1 cellular context compared by ENCODE assay signal in genomic region chr1:32291708-32292508, GRCh38.
A peak's percentile ranks its signal among the peaks of the same experiment; 100 is the strongest.
TF ChIP-seq lines count a peak whose summit lies in the region.

TSS of gene HDAC1 (plus strand) at chr1:32292083. CDS start at chr1:32292170, 87 bp downstream.

TF ChIP-seq in GM12878, 131 proteins besides CTCF, POLR2A, EP300 and RAD21 (continued from another document and continues in another):
- peak; percentile 77 for TF ChIP-seq RELA (IDR thresholded peaks at IDR 0.05; ENCODE audit: borderline replicate concordance, partially characterized antibody)
- 0 out of 2 replicates have a peak, but pooled peaks have one; percentile 21 for TF ChIP-seq MTA2 (IDR thresholded peaks at IDR 0.05; ENCODE audit: low read depth)
- TF ChIP-seq HDAC6 (IDR thresholded peaks at IDR 0.05; ENCODE audit: unreplicated experiment), result no peak
- TF ChIP-seq, protein P1, sequence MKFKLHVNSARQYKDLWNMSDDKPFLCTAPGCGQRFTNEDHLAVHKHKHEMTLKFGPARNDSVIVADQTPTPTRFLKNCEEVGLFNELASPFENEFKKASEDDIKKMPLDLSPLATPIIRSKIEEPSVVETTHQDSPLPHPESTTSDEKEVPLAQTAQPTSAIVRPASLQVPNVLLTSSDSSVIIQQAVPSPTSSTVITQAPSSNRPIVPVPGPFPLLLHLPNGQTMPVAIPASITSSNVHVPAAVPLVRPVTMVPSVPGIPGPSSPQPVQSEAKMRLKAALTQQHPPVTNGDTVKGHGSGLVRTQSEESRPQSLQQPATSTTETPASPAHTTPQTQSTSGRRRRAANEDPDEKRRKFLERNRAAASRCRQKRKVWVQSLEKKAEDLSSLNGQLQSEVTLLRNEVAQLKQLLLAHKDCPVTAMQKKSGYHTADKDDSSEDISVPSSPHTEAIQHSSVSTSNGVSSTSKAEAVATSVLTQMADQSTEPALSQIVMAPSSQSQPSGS (IDR thresholded peaks at IDR 0.05; ENCODE audit: low read length), result no peak
- no peak for TF ChIP-seq POLR2AphosphoS2 (IDR thresholded peaks at IDR 0.05; ENCODE audit: low read depth, low read length)
- peak; percentile 98 for TF ChIP-seq CHD1 (IDR thresholded peaks at IDR 0.05; ENCODE audit: low read depth, low read length)
- peak; percentile 49; the same call in 1 of the 2 replicates for TF ChIP-seq RFX5 (IDR thresholded peaks at IDR 0.05; ENCODE audit: low read depth, low read length)
- no peak for TF ChIP-seq SMAD1 (IDR thresholded peaks at IDR 0.05; ENCODE audit: low read depth, partially characterized antibody)
- TF ChIP-seq, protein P2, sequence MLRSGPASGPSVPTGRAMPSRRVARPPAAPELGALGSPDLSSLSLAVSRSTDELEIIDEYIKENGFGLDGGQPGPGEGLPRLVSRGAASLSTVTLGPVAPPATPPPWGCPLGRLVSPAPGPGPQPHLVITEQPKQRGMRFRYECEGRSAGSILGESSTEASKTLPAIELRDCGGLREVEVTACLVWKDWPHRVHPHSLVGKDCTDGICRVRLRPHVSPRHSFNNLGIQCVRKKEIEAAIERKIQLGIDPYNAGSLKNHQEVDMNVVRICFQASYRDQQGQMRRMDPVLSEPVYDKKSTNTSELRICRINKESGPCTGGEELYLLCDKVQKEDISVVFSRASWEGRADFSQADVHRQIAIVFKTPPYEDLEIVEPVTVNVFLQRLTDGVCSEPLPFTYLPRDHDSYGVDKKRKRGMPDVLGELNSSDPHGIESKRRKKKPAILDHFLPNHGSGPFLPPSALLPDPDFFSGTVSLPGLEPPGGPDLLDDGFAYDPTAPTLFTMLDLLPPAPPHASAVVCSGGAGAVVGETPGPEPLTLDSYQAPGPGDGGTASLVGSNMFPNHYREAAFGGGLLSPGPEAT (IDR thresholded peaks at IDR 0.05; ENCODE audit: low read depth), result peak; percentile 85; the same call in 1 of the 2 replicates
- TF ChIP-seq CREB1 (IDR thresholded peaks at IDR 0.05; ENCODE audit: low read depth), result no peak
- peak; percentile 98 for TF ChIP-seq ATF7 (IDR thresholded peaks at IDR 0.05; ENCODE audit: low read depth)
- peak; percentile 33; the same call in 1 of the 2 replicates for TF ChIP-seq NR2C1 (IDR thresholded peaks at IDR 0.05)
- peak; percentile 95 for TF ChIP-seq SREBF1 (IDR thresholded peaks at IDR 0.05; ENCODE audit: low read length)
- TF ChIP-seq LARP7 (IDR thresholded peaks at IDR 0.05), result peak; percentile 77; the same call in 1 of the 2 replicates
- peak; percentile 97 for TF ChIP-seq JUND (IDR thresholded peaks at IDR 0.05; ENCODE audit: low read depth, low read length)
- no peak for TF ChIP-seq ZZZ3 (IDR thresholded peaks at IDR 0.05; ENCODE audit: control insufficient read depth, insufficient read length, low read depth)
- 0 out of 2 replicates have a peak, but pooled peaks have one; percentile 4 for TF ChIP-seq TCF3 (IDR thresholded peaks at IDR 0.05; ENCODE audit: borderline replicate concordance, insufficient read depth, low read depth, low read length)
- TF ChIP-seq GABPA (IDR thresholded peaks at IDR 0.05; ENCODE audit: low read depth), result no peak
- TF ChIP-seq NR2F1 (conservative IDR thresholded peaks at IDR 0.05), result peak; percentile 87
- TF ChIP-seq NRF1 (conservative IDR thresholded peaks at IDR 0.05; ENCODE audit: low read depth, low read length), result no peak
- TF ChIP-seq KLF5 (IDR thresholded peaks at IDR 0.05; ENCODE audit: partially characterized antibody), result peak; percentile 98
- TF ChIP-seq ZSCAN29 (IDR thresholded peaks at IDR 0.05), result no peak
- TF ChIP-seq MAX (IDR thresholded peaks at IDR 0.05; ENCODE audit: low read depth, low read length), result no peak; the same call in 1 of the 2 replicates
- TF ChIP-seq, protein P3, sequence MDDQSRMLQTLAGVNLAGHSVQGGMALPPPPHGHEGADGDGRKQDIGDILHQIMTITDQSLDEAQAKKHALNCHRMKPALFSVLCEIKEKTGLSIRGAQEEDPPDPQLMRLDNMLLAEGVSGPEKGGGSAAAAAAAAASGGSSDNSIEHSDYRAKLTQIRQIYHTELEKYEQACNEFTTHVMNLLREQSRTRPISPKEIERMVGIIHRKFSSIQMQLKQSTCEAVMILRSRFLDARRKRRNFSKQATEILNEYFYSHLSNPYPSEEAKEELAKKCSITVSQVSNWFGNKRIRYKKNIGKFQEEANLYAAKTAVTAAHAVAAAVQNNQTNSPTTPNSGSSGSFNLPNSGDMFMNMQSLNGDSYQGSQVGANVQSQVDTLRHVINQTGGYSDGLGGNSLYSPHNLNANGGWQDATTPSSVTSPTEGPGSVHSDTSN (IDR thresholded peaks at IDR 0.05; ENCODE audit: insufficient replicate concordance, low read depth, low read length), result peak; percentile 13
- TF ChIP-seq USF1 (IDR thresholded peaks at IDR 0.05; ENCODE audit: borderline replicate concordance, extremely low read length, insufficient read depth, low read depth, low read length), result no peak
- TF ChIP-seq ZNF24 (IDR thresholded peaks at IDR 0.05), result no peak
- TF ChIP-seq PKNOX1 (IDR thresholded peaks at IDR 0.05), result 0 out of 2 replicates have a peak, but pooled peaks have one; percentile 11
- TF ChIP-seq, protein P4, sequence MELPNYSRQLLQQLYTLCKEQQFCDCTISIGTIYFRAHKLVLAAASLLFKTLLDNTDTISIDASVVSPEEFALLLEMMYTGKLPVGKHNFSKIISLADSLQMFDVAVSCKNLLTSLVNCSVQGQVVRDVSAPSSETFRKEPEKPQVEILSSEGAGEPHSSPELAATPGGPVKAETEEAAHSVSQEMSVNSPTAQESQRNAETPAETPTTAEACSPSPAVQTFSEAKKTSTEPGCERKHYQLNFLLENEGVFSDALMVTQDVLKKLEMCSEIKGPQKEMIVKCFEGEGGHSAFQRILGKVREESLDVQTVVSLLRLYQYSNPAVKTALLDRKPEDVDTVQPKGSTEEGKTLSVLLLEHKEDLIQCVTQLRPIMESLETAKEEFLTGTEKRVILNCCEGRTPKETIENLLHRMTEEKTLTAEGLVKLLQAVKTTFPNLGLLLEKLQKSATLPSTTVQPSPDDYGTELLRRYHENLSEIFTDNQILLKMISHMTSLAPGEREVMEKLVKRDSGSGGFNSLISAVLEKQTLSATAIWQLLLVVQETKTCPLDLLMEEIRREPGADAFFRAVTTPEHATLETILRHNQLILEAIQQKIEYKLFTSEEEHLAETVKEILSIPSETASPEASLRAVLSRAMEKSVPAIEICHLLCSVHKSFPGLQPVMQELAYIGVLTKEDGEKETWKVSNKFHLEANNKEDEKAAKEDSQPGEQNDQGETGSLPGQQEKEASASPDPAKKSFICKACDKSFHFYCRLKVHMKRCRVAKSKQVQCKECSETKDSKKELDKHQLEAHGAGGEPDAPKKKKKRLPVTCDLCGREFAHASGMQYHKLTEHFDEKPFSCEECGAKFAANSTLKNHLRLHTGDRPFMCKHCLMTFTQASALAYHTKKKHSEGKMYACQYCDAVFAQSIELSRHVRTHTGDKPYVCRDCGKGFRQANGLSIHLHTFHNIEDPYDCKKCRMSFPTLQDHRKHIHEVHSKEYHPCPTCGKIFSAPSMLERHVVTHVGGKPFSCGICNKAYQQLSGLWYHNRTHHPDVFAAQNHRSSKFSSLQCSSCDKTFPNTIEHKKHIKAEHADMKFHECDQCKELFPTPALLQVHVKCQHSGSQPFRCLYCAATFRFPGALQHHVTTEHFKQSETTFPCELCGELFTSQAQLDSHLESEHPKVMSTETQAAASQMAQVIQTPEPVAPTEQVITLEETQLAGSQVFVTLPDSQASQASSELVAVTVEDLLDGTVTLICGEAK (IDR thresholded peaks at IDR 0.05; ENCODE audit: borderline replicate concordance), result no peak; the same call in 1 of the 2 replicates
- no peak for TF ChIP-seq IRF4 (IDR thresholded peaks at IDR 0.05; ENCODE audit: low read depth, low read length)
- TF ChIP-seq, protein P5, sequence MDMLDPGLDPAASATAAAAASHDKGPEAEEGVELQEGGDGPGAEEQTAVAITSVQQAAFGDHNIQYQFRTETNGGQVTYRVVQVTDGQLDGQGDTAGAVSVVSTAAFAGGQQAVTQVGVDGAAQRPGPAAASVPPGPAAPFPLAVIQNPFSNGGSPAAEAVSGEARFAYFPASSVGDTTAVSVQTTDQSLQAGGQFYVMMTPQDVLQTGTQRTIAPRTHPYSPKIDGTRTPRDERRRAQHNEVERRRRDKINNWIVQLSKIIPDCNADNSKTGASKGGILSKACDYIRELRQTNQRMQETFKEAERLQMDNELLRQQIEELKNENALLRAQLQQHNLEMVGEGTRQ (IDR thresholded peaks at IDR 0.05; ENCODE audit: borderline replicate concordance, low read depth, low read length), result no peak
- no peak for TF ChIP-seq ZBTB4 (CRISPR knock-in tag; IDR thresholded peaks at IDR 0.05)
- peak; percentile 86 for TF ChIP-seq IKZF1 (conservative IDR thresholded peaks at IDR 0.05)
- no peak for TF ChIP-seq NR2C2 (IDR thresholded peaks at IDR 0.05; ENCODE audit: borderline replicate concordance, control insufficient read depth, insufficient read length, low read depth)
- TF ChIP-seq FOXM1 (IDR thresholded peaks at IDR 0.05; ENCODE audit: low read depth, low read length), result no peak; the same call in 1 of the 2 replicates
- peak; percentile 86 for TF ChIP-seq SP1 (IDR thresholded peaks at IDR 0.05; ENCODE audit: low read depth, low read length)
- TF ChIP-seq RAD51 (IDR thresholded peaks at IDR 0.05), result no peak
- TF ChIP-seq MEF2B (IDR thresholded peaks at IDR 0.05; ENCODE audit: partially characterized antibody, poor library complexity, severe bottlenecking), result no peak
- 0 out of 2 replicates have a peak, but pooled peaks have one; percentile 59 for TF ChIP-seq EED (IDR thresholded peaks at IDR 0.05; ENCODE audit: low read depth)
- TF ChIP-seq, protein P6, sequence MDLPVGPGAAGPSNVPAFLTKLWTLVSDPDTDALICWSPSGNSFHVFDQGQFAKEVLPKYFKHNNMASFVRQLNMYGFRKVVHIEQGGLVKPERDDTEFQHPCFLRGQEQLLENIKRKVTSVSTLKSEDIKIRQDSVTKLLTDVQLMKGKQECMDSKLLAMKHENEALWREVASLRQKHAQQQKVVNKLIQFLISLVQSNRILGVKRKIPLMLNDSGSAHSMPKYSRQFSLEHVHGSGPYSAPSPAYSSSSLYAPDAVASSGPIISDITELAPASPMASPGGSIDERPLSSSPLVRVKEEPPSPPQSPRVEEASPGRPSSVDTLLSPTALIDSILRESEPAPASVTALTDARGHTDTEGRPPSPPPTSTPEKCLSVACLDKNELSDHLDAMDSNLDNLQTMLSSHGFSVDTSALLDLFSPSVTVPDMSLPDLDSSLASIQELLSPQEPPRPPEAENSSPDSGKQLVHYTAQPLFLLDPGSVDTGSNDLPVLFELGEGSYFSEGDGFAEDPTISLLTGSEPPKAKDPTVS (IDR thresholded peaks at IDR 0.05; ENCODE audit: low read depth, low read length), result no peak
- no peak for TF ChIP-seq MEF2A (IDR thresholded peaks at IDR 0.05; ENCODE audit: insufficient read depth, low read depth, low read length)
- TF ChIP-seq TBL1XR1 (IDR thresholded peaks at IDR 0.05; ENCODE audit: low read depth, low read length), result no peak
- TF ChIP-seq ESRRA (IDR thresholded peaks at IDR 0.05; ENCODE audit: low read length), result no peak
- peak; percentile 78 for TF ChIP-seq MLLT1 (IDR thresholded peaks at IDR 0.05)
- TF ChIP-seq SMAD5 (IDR thresholded peaks at IDR 0.05; ENCODE audit: low read depth), result peak; percentile 59; the same call in 1 of the 2 replicates
